ENCODE assay signal across 26 cellular contexts in the genomic region with DNA sequence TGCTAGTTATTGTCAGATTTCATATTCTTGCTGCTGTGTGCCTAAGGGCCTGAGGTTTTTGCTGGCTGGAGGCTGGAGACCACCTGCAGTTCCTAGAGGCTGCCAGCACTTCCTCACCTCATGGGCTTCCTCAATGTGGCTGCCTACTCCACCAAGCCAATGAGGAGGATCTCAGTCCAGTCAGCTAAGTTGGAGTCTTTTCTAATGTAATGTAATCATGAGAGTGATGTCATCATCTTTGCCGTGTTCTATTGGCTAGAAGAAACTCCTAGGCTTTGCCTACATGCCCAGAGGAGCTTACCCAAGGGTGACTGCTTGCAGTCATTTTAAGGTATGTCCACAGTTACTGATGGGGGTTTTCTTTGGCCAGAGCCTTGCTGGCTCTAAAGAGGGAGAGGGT.
"Had no signal": no experiment of that assay in that cellular context is flagged by ENCODE, and none has a peak within 500 bp of the region (broad histone marks: within the 10 kb centered on the region; RNA-seq: fewer than 3 reads in every experiment).

No MANE protein-coding gene starts in this region.

- H3K9me3 ChIP-seq: colonic mucosa, esophagus muscularis mucosa, gastroesophageal sphincter, neutrophil, pancreas, uterus had no signal

- H3K27me3 ChIP-seq: colonic mucosa, esophagus muscularis mucosa, gastroesophageal sphincter, pancreas, stomach, transverse colon, uterus had no signal

- H3K27ac ChIP-seq: colonic mucosa, esophagus muscularis mucosa, gastroesophageal sphincter, neutrophil, pancreas, skin epidermis, stomach, transverse colon, uterus had no signal

- H3K36me3 Mint-ChIP-seq: activated naive CD8-positive, alpha-beta T cell treated with anti-CD3 and anti-CD28 coated beads, Interleukin-2, amount 10 ng/mL, durations not matched to agents 7 days and 5 days had no signal

- DNase-seq: activated CD4-positive, alpha-beta T cell treated with anti-CD3 and anti-CD28 coated beads for 4 hours; activated CD4-positive, alpha-beta T cell treated with anti-CD3 and anti-CD28 coated beads, Interleukin-2, amount 50 U/mL, for 48 hours; activated CD4-positive, CD25-positive, alpha-beta regulatory T cell; activated effector memory CD4-positive, alpha-beta T cell treated with Interleukin-2 at 50 U/mL for 16 hours; activated naive CD4-positive, alpha-beta T cell treated with anti-CD3 and anti-CD28 coated beads for 36 hours; activated naive CD8-positive, alpha-beta T cell treated with anti-CD3 and anti-CD28 coated beads, Interleukin-2, amount 10 ng/mL, durations not matched to agents 7 days and 5 days; activated T-cell treated with anti-CD3 and anti-CD28 coated beads, Interleukin-2, amount 50 U/mL, for 72 hours; amygdala; colonic mucosa; head of caudate nucleus; hypothalamus; left ventricle myocardium superior; pancreas; right cardiac atrium; stimulated activated CD4-positive, alpha-beta T cell treated with anti-CD3 and anti-CD28 coated beads, Interleukin-1b, Interleukin-23, amount 100 ng/mL, for 48 hours; stomach; T1000; transverse colon; uterus had no signal

- H3K4me1 Mint-ChIP-seq: activated naive CD8-positive, alpha-beta T cell treated with anti-CD3 and anti-CD28 coated beads, Interleukin-2, amount 10 ng/mL, durations not matched to agents 7 days and 5 days; nephron had no signal

- H3K4me1 ChIP-seq: colonic mucosa, pancreas, stomach, transverse colon, uterus had no signal

- FAIRE-seq: bronchial epithelial cell, islet of Langerhans, pancreas had no signal

- H3K4me3 Mint-ChIP-seq: activated naive CD4-positive, alpha-beta T cell treated with anti-CD3 and anti-CD28 coated beads for 36 hours; activated naive CD8-positive, alpha-beta T cell treated with anti-CD3 and anti-CD28 coated beads, Interleukin-2, amount 10 ng/mL, durations not matched to agents 7 days and 5 days; activated T-cell treated with anti-CD3 and anti-CD28 coated beads, Interleukin-2, amount 50 U/mL, for 72 hours; nephron had no signal

- H3K4me3 ChIP-seq: colonic mucosa, esophagus muscularis mucosa, gastroesophageal sphincter, pancreas, skin epidermis, stomach, transverse colon, uterus had no signal

- H3K36me3 ChIP-seq: colonic mucosa, esophagus muscularis mucosa, gastroesophageal sphincter, neutrophil, pancreas, stomach, transverse colon, uterus had no signal

- H3K27ac Mint-ChIP-seq: activated naive CD4-positive, alpha-beta T cell treated with anti-CD3 and anti-CD28 coated beads for 36 hours; activated naive CD8-positive, alpha-beta T cell treated with anti-CD3 and anti-CD28 coated beads, Interleukin-2, amount 10 ng/mL, durations not matched to agents 7 days and 5 days; activated T-cell treated with anti-CD3 and anti-CD28 coated beads, Interleukin-2, amount 50 U/mL, for 72 hours; nephron had no signal

- H3K9me3 Mint-ChIP-seq: activated naive CD4-positive, alpha-beta T cell treated with anti-CD3 and anti-CD28 coated beads for 36 hours had no signal

- ATAC-seq: activated T-cell treated with anti-CD3 and anti-CD28 coated beads, Interleukin-2, amount 50 U/mL, for 72 hours; gastroesophageal sphincter; left ventricle myocardium superior; right cardiac atrium had no signal
